1 cellular context compared by ENCODE assay signal in the genomic region with DNA sequence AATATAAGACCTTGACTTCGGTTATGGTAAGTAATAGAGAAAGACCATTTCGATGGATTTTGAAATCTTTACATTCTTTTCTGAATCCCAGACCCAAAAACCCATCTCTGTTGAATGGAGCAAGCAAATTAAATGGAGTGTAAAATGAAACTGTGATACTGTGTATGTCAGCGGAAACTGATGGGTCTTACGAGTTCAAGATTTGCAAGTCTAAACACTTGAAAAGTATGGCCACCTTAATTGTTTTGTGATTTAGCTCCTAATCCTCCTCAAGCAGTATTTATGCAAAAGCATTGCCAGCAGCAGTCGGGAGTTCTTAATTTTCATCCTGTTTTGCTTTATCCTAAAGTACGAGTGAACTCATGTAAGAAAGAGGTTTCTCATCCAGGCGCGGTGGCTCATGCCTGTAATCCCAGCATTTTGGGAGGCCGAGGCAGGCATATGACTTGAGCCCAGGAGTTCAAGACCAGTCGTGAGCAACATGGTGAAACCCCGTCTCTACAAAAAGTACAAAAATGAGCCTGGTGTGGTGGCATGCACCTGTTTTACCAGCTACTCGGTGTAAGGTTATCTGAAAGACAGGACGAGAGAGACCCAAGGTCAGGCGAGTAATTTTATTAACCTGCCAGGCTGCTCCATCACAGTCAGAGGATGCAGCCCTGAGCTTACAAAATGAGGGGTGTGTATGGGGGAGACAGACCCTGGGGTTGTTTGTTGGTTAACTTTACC.
TF ChIP-seq lines count a peak whose summit lies in the region.

No MANE protein-coding gene starts in this region.

TF ChIP-seq in HEK293T, 16 proteins besides CTCF, POLR2A, EP300 and RAD21:
- TF ChIP-seq LEF1 (IDR thresholded peaks at IDR 0.05; ENCODE audit: borderline replicate concordance) = no peak
- no peak for TF ChIP-seq HDGF (IDR thresholded peaks at IDR 0.05; ENCODE audit: borderline replicate concordance)
- no peak for TF ChIP-seq BHLHE40 (IDR thresholded peaks at IDR 0.05; ENCODE audit: borderline replicate concordance)
- TF ChIP-seq ELF4 (IDR thresholded peaks at IDR 0.05) = no peak
- no peak for TF ChIP-seq ARNT (IDR thresholded peaks at IDR 0.05)
- no peak for TF ChIP-seq FOXM1 (IDR thresholded peaks at IDR 0.05; ENCODE audit: borderline replicate concordance)
- TF ChIP-seq FOXK2 (IDR thresholded peaks at IDR 0.05) = no peak
- no peak for TF ChIP-seq TARDBP (IDR thresholded peaks at IDR 0.05)
- no peak for TF ChIP-seq L3MBTL2 (conservative IDR thresholded peaks at IDR 0.05)
- TF ChIP-seq FOXA1 (IDR thresholded peaks at IDR 0.05) = no peak
- TF ChIP-seq NFRKB (IDR thresholded peaks at IDR 0.05) = no peak
- no peak for TF ChIP-seq CTBP1 (IDR thresholded peaks at IDR 0.05; ENCODE audit: borderline replicate concordance)
TF ChIP-seq in HEK293T: peak in this region for 0.
